Comparison of ENCODE assay signal across 1 cellular context in the genomic region with DNA sequence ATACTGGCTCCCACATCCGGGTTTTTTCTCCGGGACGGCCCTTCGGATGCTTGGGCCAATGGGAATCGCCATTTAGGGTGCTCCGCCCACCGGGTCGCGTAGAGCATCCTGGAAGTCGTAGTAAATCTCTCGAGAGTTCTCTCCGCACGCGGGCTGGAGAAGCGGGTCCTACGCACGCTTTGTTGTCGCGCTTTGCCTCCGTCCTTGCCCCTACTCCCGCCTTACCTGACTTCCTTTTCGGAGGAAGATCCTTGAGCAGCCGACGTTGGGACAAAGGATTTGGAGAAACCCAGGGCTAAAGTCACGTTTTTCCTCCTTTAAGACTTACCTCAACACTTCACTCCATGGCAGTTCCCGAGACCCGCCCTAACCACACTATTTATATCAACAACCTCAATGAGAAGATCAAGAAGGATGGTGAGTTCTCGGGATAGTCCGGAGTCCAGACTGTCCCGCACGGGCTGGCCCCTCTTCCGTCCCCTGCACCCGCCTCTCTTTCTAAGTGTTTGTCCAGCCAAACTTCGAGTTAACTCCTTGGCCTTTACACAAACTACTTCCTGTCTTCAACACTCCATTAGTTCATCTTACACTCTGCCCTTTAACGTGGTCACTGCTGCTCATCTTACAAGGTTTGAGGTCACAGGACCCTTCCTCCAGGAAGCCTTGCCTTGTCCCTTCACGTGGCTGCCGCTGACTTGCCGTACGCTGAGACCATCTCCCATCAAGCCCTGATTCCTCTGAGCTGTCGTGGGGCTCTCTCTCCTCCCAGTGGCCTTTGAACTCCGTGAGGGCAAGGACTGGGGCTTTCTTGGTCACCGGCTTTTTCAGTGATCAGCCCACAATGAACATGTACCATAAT.
TF ChIP-seq lines count a peak whose summit lies in the region.

A gene (plus strand): TSS at position 139 of the 859 bp plus-strand sequence. CDS start 206 bp downstream, at position 345.

TF ChIP-seq in HepG2, 621 proteins besides CTCF, POLR2A, EP300 and RAD21 (continued from another document and continues in another):
- TF ChIP-seq SMAD1 (CRISPR knock-in tag; IDR thresholded peaks at IDR 0.05; ENCODE audit: borderline replicate concordance, low read depth) (0 out of 2 replicates have a peak, but pooled peaks have one; percentile 74), ZNF383 (CRISPR knock-in tag; IDR thresholded peaks at IDR 0.05; ENCODE audit: borderline replicate concordance) (peak; percentile 79; the same call in 1 of the 2 replicates), HIVEP1 (CRISPR knock-in tag; IDR thresholded peaks at IDR 0.05) (peak; percentile 13; the same call in 1 of the 2 replicates), HNRNPK (IDR thresholded peaks at IDR 0.05; ENCODE audit: low read depth, low read length, poor library complexity, severe bottlenecking) (no peak), ZNF775 (CRISPR knock-in tag; IDR thresholded peaks at IDR 0.05; ENCODE audit: borderline replicate concordance) (0 out of 2 replicates have a peak, but pooled peaks have one; percentile 52), ZNF605 (CRISPR knock-in tag; IDR thresholded peaks at IDR 0.05) (peak; percentile 6; the same call in 1 of the 2 replicates), NAIF1 (CRISPR knock-in tag; IDR thresholded peaks at IDR 0.05; ENCODE audit: borderline replicate concordance) (peak; percentile 83), ZNF720 (CRISPR knock-in tag; IDR thresholded peaks at IDR 0.05) (no peak), RBAK (CRISPR knock-in tag; IDR thresholded peaks at IDR 0.05) (no peak), ZNF749 (CRISPR knock-in tag; IDR thresholded peaks at IDR 0.05; ENCODE audit: borderline replicate concordance) (peak; percentile 20; the same call in 1 of the 2 replicates), ZNF124 (CRISPR knock-in tag; IDR thresholded peaks at IDR 0.05) (0 out of 2 replicates have a peak, but pooled peaks have one; percentile 35), SAP130 (CRISPR knock-in tag; IDR thresholded peaks at IDR 0.05; ENCODE audit: low read depth) (peak; percentile 73), GATAD1 (CRISPR knock-in tag; IDR thresholded peaks at IDR 0.05) (peak; percentile 65), NFKB2 (CRISPR knock-in tag; IDR thresholded peaks at IDR 0.05; ENCODE audit: borderline replicate concordance) (peak; percentile 51; the same call in 1 of the 2 replicates), HOXA3 (CRISPR knock-in tag; IDR thresholded peaks at IDR 0.05) (peak; percentile 57), ZNF773 (CRISPR knock-in tag; IDR thresholded peaks at IDR 0.05; ENCODE audit: borderline replicate concordance) (peak; percentile 79; the same call in 1 of the 2 replicates), POLR2G (IDR thresholded peaks at IDR 0.05; ENCODE audit: low read depth, low read length) (peak; percentile 84), MED1 (CRISPR knock-in tag; IDR thresholded peaks at IDR 0.05) (peak; percentile 46; the same call in 1 of the 2 replicates), ZNF251 (CRISPR knock-in tag; IDR thresholded peaks at IDR 0.05) (no peak), ZNF33B (CRISPR knock-in tag; IDR thresholded peaks at IDR 0.05) (no peak), MTA1 (CRISPR knock-in tag; IDR thresholded peaks at IDR 0.05; ENCODE audit: borderline replicate concordance) (peak; percentile 67; the same call in 1 of the 2 replicates), MED13 (CRISPR knock-in tag; IDR thresholded peaks at IDR 0.05) (peak; percentile 69; the same call in 1 of the 2 replicates), SNAPC2 (CRISPR knock-in tag; IDR thresholded peaks at IDR 0.05) (peak; percentile 53; the same call in 1 of the 2 replicates), BHLHE40 (IDR thresholded peaks at IDR 0.05; ENCODE audit: low read length) (peak; percentile 52; the same call in 1 of the 2 replicates), KAT7 (CRISPR knock-in tag; IDR thresholded peaks at IDR 0.05; ENCODE audit: borderline replicate concordance) (peak; percentile 44), ZMYM3 (CRISPR knock-in tag; IDR thresholded peaks at IDR 0.05) (no peak), ZNF563 (CRISPR knock-in tag; IDR thresholded peaks at IDR 0.05) (peak; percentile 20; the same call in 1 of the 2 replicates), KMT2A (CRISPR knock-in tag; IDR thresholded peaks at IDR 0.05) (peak; percentile 58; the same call in 1 of the 2 replicates), CEBPG (CRISPR knock-in tag; IDR thresholded peaks at IDR 0.05) (no peak)
- TF ChIP-seq, protein P1, sequence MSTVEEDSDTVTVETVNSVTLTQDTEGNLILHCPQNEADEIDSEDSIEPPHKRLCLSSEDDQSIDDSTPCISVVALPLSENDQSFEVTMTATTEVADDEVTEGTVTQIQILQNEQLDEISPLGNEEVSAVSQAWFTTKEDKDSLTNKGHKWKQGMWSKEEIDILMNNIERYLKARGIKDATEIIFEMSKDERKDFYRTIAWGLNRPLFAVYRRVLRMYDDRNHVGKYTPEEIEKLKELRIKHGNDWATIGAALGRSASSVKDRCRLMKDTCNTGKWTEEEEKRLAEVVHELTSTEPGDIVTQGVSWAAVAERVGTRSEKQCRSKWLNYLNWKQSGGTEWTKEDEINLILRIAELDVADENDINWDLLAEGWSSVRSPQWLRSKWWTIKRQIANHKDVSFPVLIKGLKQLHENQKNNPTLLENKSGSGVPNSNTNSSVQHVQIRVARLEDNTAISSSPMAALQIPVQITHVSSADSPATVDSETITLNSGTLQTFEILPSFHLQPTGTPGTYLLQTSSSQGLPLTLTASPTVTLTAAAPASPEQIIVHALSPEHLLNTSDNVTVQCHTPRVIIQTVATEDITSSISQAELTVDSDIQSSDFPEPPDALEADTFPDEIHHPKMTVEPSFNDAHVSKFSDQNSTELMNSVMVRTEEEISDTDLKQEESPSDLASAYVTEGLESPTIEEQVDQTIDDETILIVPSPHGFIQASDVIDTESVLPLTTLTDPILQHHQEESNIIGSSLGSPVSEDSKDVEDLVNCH (CRISPR knock-in tag; IDR thresholded peaks at IDR 0.05), result peak; percentile 98; the same call in 1 of the 2 replicates
- TF ChIP-seq, protein P2, sequence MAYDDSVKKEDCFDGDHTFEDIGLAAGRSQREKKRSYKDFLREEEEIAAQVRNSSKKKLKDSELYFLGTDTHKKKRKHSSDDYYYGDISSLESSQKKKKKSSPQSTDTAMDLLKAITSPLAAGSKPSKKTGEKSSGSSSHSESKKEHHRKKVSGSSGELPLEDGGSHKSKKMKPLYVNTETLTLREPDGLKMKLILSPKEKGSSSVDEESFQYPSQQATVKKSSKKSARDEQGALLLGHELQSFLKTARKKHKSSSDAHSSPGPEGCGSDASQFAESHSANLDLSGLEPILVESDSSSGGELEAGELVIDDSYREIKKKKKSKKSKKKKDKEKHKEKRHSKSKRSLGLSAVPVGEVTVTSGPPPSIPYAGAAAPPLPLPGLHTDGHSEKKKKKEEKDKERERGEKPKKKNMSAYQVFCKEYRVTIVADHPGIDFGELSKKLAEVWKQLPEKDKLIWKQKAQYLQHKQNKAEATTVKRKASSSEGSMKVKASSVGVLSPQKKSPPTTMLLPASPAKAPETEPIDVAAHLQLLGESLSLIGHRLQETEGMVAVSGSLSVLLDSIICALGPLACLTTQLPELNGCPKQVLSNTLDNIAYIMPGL (CRISPR knock-in tag; IDR thresholded peaks at IDR 0.05; ENCODE audit: borderline replicate concordance in 1 of 2, low read depth in 1 of 2), result peak in 1 of 2 experiments; percentile 56; a peak in 2 of 4 replicates
- TF ChIP-seq, protein P3, sequence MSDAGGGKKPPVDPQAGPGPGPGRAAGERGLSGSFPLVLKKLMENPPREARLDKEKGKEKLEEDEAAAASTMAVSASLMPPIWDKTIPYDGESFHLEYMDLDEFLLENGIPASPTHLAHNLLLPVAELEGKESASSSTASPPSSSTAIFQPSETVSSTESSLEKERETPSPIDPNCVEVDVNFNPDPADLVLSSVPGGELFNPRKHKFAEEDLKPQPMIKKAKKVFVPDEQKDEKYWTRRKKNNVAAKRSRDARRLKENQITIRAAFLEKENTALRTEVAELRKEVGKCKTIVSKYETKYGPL (CRISPR knock-in tag; IDR thresholded peaks at IDR 0.05), result peak; percentile 69; the same call in 1 of the 2 replicates
- TF ChIP-seq, protein P4, sequence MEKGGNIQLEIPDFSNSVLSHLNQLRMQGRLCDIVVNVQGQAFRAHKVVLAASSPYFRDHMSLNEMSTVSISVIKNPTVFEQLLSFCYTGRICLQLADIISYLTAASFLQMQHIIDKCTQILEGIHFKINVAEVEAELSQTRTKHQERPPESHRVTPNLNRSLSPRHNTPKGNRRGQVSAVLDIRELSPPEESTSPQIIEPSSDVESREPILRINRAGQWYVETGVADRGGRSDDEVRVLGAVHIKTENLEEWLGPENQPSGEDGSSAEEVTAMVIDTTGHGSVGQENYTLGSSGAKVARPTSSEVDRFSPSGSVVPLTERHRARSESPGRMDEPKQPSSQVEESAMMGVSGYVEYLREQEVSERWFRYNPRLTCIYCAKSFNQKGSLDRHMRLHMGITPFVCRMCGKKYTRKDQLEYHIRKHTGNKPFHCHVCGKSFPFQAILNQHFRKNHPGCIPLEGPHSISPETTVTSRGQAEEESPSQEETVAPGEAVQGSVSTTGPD (CRISPR knock-in tag; IDR thresholded peaks at IDR 0.05), result no peak
- TF ChIP-seq, protein P5, sequence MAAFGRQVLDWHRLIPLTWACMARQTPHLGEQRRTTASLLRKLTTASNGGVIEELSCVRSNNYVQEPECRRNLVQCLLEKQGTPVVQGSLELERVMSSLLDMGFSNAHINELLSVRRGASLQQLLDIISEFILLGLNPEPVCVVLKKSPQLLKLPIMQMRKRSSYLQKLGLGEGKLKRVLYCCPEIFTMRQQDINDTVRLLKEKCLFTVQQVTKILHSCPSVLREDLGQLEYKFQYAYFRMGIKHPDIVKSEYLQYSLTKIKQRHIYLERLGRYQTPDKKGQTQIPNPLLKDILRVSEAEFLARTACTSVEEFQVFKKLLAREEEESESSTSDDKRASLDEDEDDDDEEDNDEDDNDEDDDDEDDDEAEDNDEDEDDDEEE (CRISPR knock-in tag; IDR thresholded peaks at IDR 0.05), result peak; percentile 7; the same call in 1 of the 2 replicates
- TF ChIP-seq, protein P6, sequence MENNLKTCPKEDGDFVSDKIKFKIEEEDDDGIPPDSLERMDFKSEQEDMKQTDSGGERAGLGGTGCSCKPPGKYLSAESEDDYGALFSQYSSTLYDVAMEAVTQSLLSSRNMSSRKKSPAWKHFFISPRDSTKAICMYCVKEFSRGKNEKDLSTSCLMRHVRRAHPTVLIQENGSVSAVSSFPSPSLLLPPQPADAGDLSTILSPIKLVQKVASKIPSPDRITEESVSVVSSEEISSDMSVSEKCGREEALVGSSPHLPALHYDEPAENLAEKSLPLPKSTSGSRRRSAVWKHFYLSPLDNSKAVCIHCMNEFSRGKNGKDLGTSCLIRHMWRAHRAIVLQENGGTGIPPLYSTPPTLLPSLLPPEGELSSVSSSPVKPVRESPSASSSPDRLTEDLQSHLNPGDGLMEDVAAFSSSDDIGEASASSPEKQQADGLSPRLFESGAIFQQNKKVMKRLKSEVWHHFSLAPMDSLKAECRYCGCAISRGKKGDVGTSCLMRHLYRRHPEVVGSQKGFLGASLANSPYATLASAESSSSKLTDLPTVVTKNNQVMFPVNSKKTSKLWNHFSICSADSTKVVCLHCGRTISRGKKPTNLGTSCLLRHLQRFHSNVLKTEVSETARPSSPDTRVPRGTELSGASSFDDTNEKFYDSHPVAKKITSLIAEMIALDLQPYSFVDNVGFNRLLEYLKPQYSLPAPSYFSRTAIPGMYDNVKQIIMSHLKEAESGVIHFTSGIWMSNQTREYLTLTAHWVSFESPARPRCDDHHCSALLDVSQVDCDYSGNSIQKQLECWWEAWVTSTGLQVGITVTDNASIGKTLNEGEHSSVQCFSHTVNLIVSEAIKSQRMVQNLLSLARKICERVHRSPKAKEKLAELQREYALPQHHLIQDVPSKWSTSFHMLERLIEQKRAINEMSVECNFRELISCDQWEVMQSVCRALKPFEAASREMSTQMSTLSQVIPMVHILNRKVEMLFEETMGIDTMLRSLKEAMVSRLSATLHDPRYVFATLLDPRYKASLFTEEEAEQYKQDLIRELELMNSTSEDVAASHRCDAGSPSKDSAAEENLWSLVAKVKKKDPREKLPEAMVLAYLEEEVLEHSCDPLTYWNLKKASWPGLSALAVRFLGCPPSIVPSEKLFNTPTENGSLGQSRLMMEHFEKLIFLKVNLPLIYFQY (CRISPR knock-in tag; IDR thresholded peaks at IDR 0.05; ENCODE audit: borderline replicate concordance), result peak; percentile 60
- TF ChIP-seq, protein P7, sequence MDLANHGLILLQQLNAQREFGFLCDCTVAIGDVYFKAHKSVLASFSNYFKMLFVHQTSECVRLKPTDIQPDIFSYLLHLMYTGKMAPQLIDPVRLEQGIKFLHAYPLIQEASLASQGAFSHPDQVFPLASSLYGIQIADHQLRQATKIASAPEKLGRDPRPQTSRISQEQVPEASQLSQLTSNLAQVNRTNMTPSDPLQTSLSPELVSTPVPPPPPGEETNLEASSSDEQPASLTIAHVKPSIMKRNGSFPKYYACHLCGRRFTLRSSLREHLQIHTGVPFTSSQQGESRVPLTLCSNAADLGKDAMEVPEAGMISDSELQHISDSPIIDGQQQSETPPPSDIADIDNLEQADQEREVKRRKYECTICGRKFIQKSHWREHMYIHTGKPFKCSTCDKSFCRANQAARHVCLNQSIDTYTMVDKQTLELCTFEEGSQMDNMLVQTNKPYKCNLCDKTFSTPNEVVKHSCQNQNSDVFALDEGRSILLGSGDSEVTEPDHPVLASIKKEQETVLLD (CRISPR knock-in tag; IDR thresholded peaks at IDR 0.05; ENCODE audit: low read depth), result no peak
- TF ChIP-seq, protein P8, sequence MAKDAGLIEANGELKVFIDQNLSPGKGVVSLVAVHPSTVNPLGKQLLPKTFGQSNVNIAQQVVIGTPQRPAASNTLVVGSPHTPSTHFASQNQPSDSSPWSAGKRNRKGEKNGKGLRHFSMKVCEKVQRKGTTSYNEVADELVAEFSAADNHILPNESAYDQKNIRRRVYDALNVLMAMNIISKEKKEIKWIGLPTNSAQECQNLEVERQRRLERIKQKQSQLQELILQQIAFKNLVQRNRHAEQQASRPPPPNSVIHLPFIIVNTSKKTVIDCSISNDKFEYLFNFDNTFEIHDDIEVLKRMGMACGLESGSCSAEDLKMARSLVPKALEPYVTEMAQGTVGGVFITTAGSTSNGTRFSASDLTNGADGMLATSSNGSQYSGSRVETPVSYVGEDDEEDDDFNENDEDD (CRISPR knock-in tag; IDR thresholded peaks at IDR 0.05; ENCODE audit: borderline replicate concordance), result peak; percentile 78; the same call in 1 of the 2 replicates
- TF ChIP-seq, protein P9, sequence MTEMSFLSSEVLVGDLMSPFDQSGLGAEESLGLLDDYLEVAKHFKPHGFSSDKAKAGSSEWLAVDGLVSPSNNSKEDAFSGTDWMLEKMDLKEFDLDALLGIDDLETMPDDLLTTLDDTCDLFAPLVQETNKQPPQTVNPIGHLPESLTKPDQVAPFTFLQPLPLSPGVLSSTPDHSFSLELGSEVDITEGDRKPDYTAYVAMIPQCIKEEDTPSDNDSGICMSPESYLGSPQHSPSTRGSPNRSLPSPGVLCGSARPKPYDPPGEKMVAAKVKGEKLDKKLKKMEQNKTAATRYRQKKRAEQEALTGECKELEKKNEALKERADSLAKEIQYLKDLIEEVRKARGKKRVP (CRISPR knock-in tag; IDR thresholded peaks at IDR 0.05), result 0 out of 4 replicates have a peak, but pooled peaks of 1 of the 2 experiments have one; percentile 33
- TF ChIP-seq, protein P10, sequence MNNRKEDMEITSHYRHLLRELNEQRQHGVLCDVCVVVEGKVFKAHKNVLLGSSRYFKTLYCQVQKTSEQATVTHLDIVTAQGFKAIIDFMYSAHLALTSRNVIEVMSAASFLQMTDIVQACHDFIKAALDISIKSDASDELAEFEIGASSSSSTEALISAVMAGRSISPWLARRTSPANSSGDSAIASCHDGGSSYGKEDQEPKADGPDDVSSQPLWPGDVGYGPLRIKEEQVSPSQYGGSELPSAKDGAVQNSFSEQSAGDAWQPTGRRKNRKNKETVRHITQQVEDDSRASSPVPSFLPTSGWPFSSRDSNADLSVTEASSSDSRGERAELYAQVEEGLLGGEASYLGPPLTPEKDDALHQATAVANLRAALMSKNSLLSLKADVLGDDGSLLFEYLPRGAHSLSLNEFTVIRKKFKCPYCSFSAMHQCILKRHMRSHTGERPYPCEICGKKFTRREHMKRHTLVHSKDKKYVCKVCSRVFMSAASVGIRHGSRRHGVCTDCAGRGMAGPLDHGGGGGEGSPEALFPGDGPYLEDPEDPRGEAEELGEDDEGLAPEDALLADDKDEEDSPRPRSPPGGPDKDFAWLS (CRISPR knock-in tag; IDR thresholded peaks at IDR 0.05; ENCODE audit: borderline replicate concordance), result 0 out of 2 replicates have a peak, but pooled peaks have one; percentile 75
